19 cellular contexts compared by ENCODE assay signal in genomic region chr12:47144769-47145168, GRCh38.
DNase-seq lines count a peak whose midpoint lies in the region; ATAC-seq, FAIRE-seq and TF ChIP-seq lines count a peak whose summit lies in the region.
"Had no signal": no experiment of that assay in that cellular context is flagged by ENCODE, and none has a peak within 500 bp of the region (broad histone marks: within the 10 kb centered on the region; RNA-seq: fewer than 3 reads in every experiment).

No MANE protein-coding gene starts in this region.

- H3K27ac ChIP-seq in HepG2 (ENCODE audit: extremely low read length, insufficient read depth, low read length), result no peak overlapping the region
- H3K27ac ChIP-seq: BLaER1 treated with 17β-estradiol and CSF1 and Interleukin-3, amounts not matched to agents 10 nM and 100 nM; Peyer's patch; SJSA1 had no signal

- no peaks in the 10 kb centered on the region for H3K79me2 ChIP-seq in HepG2 (ENCODE audit: insufficient read depth, low read length)

- no peak for TF ChIP-seq RAD21 in HepG2 (CRISPR knock-in tag; IDR thresholded peaks at IDR 0.05)

- H3K27me3 ChIP-seq in HepG2 (ENCODE audit: control insufficient read depth in 1 of 2, insufficient read depth in 2 of 2, low read length in 2 of 2), result no peaks in the 10 kb centered on the region
- H3K27me3 ChIP-seq: BLaER1 treated with 17β-estradiol and CSF1 and Interleukin-3, amounts not matched to agents 10 nM and 100 nM; Peyer's patch; SJSA1 had no signal

- BruUV-seq in HepG2 (replicated peaks; lab: Mats Ljungman, UMichigan), result no TSS peak

- TF ChIP-seq POLR2A in HepG2 (IDR thresholded peaks at IDR 0.05; ENCODE audit: insufficient read depth in 1 of 2, low read depth in 2 of 2, low read length in 2 of 2), result no peak

- H3K4me1 ChIP-seq in HepG2 (ENCODE audit: insufficient read depth, low read length), result no peaks in the 10 kb centered on the region
- H3K4me1 ChIP-seq: Peyer's patch, SJSA1 had no signal

- H2AFZ ChIP-seq in HepG2 (ENCODE audit: low read length), result no peak overlapping the region

- no peak for TF ChIP-seq CTCF in HepG2 (CRISPR knock-in tag; IDR thresholded peaks at IDR 0.05)

- no peaks in the 10 kb centered on the region for H4K20me1 ChIP-seq in HepG2 (ENCODE audit: insufficient read depth, low read length)
- H4K20me1 ChIP-seq: BLaER1 treated with 17β-estradiol and CSF1 and Interleukin-3, amounts not matched to agents 10 nM and 100 nM had no signal

- CTCF ChIA-PET in HepG2 (lab: Yijun Ruan, JAX; ENCODE audit: low intra/inter-chr PET ratio, low total read pairs), result no interaction called here

- H3K27ac Mint-ChIP-seq in activated naive CD4-positive, alpha-beta T cell treated with anti-CD3 and anti-CD28 coated beads, Interleukin-2, amount 50 U/mL, for 24 hours, result peak overlapping the region; percentile 1
- H3K27ac Mint-ChIP-seq in activated naive CD4-positive, alpha-beta T cell treated with anti-CD3 and anti-CD28 coated beads, Interleukin-2, amount 50 U/mL, for 72 hours, result no peak overlapping the region
- H3K27ac Mint-ChIP-seq in T-helper 2 cell treated with Interferon-gamma antibody and Interleukin-4, amounts not matched to agents 5 μg/mL and 100 μg/mL, for 36 hours, result peak overlapping the region; percentile 34
- peak overlapping the region in 7 of 10 donors; percentile 13 to 89 (median 53) for H3K27ac Mint-ChIP-seq in naive thymus-derived CD8-positive, alpha-beta T cell

- H3K36me3 Mint-ChIP-seq in activated naive CD4-positive, alpha-beta T cell treated with anti-CD3 and anti-CD28 coated beads, Interleukin-2, amount 50 U/mL, for 24 hours, result peaks cover 21% of the 10 kb centered on the region
- H3K36me3 Mint-ChIP-seq in activated naive CD4-positive, alpha-beta T cell treated with anti-CD3 and anti-CD28 coated beads, Interleukin-2, amount 50 U/mL, for 72 hours, result peaks cover under 1 to 27% of the 10 kb centered on the region in 2 donors
- H3K36me3 Mint-ChIP-seq in T-helper 2 cell treated with Interferon-gamma antibody and Interleukin-4, amounts not matched to agents 5 μg/mL and 100 μg/mL, for 36 hours (ENCODE audit: low read depth), result peaks cover 20% of the 10 kb centered on the region
- peaks cover 16 to 40% (median 36%) of the 10 kb centered on the region in 3 donors for H3K36me3 Mint-ChIP-seq in naive thymus-derived CD8-positive, alpha-beta T cell

- H3K9ac ChIP-seq in HepG2 (ENCODE audit: insufficient read depth, low read depth, low read length), result no peak overlapping the region
- H3K9ac ChIP-seq: BLaER1 treated with 17β-estradiol and CSF1 and Interleukin-3, amounts not matched to agents 10 nM and 100 nM had no signal

- in situ Hi-C loops in HepG2 (cut with HindIII; ENCODE audit: extremely low pct_ligation_motif_present, low pct_unique_long_range_greater_than_20kb), result no loop called here

- WGBS in HepG2 (ENCODE audit: low lambda C conversion rate), result 0% methylated on average over 2 of the region's 2 CpGs

- H3K36me3 ChIP-seq in HepG2 (replicated peaks in 1 of 2; ENCODE audit: control insufficient read depth in 1 of 2, insufficient read depth in 2 of 2, low read length in 2 of 2), result no peaks in the 10 kb centered on the region
- H3K36me3 ChIP-seq: Peyer's patch, SJSA1 had no signal

- peaks cover 9% of the 10 kb centered on the region for H3K9me3 Mint-ChIP-seq in activated naive CD4-positive, alpha-beta T cell treated with anti-CD3 and anti-CD28 coated beads, Interleukin-2, amount 50 U/mL, for 24 hours
- H3K9me3 Mint-ChIP-seq in activated naive CD4-positive, alpha-beta T cell treated with anti-CD3 and anti-CD28 coated beads, Interleukin-2, amount 50 U/mL, for 72 hours, result peaks cover 5 to 6% of the 10 kb centered on the region in 2 donors
- H3K9me3 Mint-ChIP-seq in T-helper 2 cell treated with Interferon-gamma antibody and Interleukin-4, amounts not matched to agents 5 μg/mL and 100 μg/mL, for 36 hours, result no peaks in the 10 kb centered on the region
- peaks cover 0 to 4% (median 2%) of the 10 kb centered on the region in 9 donors for H3K9me3 Mint-ChIP-seq in naive thymus-derived CD8-positive, alpha-beta T cell

- peaks cover 64% of the 10 kb centered on the region for H3K4me1 Mint-ChIP-seq in activated naive CD4-positive, alpha-beta T cell treated with anti-CD3 and anti-CD28 coated beads, Interleukin-2, amount 50 U/mL, for 24 hours
- peaks cover 17% of the 10 kb centered on the region for H3K4me1 Mint-ChIP-seq in T-helper 2 cell treated with Interferon-gamma antibody and Interleukin-4, amounts not matched to agents 5 μg/mL and 100 μg/mL, for 36 hours (ENCODE audit: low read depth)
- peaks cover 16 to 33% (median 29%) of the 10 kb centered on the region in 4 donors for H3K4me1 Mint-ChIP-seq in naive thymus-derived CD8-positive, alpha-beta T cell

- POLR2A ChIA-PET in naive thymus-derived CD8-positive, alpha-beta T cell (lab: Charles Lee), result no interaction called here
- POLR2A ChIA-PET in HepG2 (lab: Yijun Ruan, JAX), result no interaction called here

- H3K4me2 ChIP-seq in HepG2 (ENCODE audit: low read depth, low read length), result no peak overlapping the region
- H3K4me2 ChIP-seq: BLaER1 treated with 17β-estradiol and CSF1 and Interleukin-3, amounts not matched to agents 10 nM and 100 nM had no signal

- no peak for TF ChIP-seq EP300 in HepG2 (IDR thresholded peaks at IDR 0.05; ENCODE audit: low read depth in 2 of 2, low read length in 2 of 2)
- TF ChIP-seq EP300 in HepG2 (CRISPR knock-in tag; IDR thresholded peaks at IDR 0.05; ENCODE audit: borderline replicate concordance), result no peak

- peak overlapping the region; percentile 13 for H3K4me3 Mint-ChIP-seq in activated naive CD4-positive, alpha-beta T cell treated with anti-CD3 and anti-CD28 coated beads, Interleukin-2, amount 50 U/mL, for 24 hours
- no peak overlapping the region for H3K4me3 Mint-ChIP-seq in T-helper 2 cell treated with Interferon-gamma antibody and Interleukin-4, amounts not matched to agents 5 μg/mL and 100 μg/mL, for 36 hours
- peak overlapping the region in 1 of 10 donors; percentile 15 for H3K4me3 Mint-ChIP-seq in naive thymus-derived CD8-positive, alpha-beta T cell

- FAIRE-seq in HepG2 (lab: Jason Lieb, UNC), result no peak
- FAIRE-seq: GM12878 had no signal

- peak; percentile 55 to 59 for ATAC-seq in activated CD4-positive, CD25-positive, alpha-beta regulatory T cell treated with anti-CD3 and anti-CD28 coated beads, Interleukin-2, amount 50 U/mL, for 24 hours
- no peak for ATAC-seq in activated naive CD4-positive, alpha-beta T cell treated with anti-CD3 and anti-CD28 coated beads, Interleukin-2, amount 50 U/mL, for 72 hours
- peak in 1 of 2 donors; percentile 28 for ATAC-seq in naive thymus-derived CD8-positive, alpha-beta T cell
- no peak for ATAC-seq in GM19324 (IDR thresholded peaks at IDR 0.05; ENCODE audit: low FRiP score, unreplicated experiment)
- ATAC-seq in HepG2, result no peak
- ATAC-seq: GM12878 had no signal

- H3K27me3 Mint-ChIP-seq in activated naive CD4-positive, alpha-beta T cell treated with anti-CD3 and anti-CD28 coated beads, Interleukin-2, amount 50 U/mL, for 24 hours, result no peaks in the 10 kb centered on the region
- H3K27me3 Mint-ChIP-seq in T-helper 2 cell treated with Interferon-gamma antibody and Interleukin-4, amounts not matched to agents 5 μg/mL and 100 μg/mL, for 36 hours (ENCODE audit: low read depth), result no peaks in the 10 kb centered on the region
- no peaks in the 10 kb centered on the region for H3K27me3 Mint-ChIP-seq in naive thymus-derived CD8-positive, alpha-beta T cell

- DNase-seq in activated CD4-positive, CD25-positive, alpha-beta regulatory T cell treated with anti-CD3 and anti-CD28 coated beads, Interleukin-2, amount 50 U/mL, for 72 hours, result no peak
- no peak for DNase-seq in activated naive CD4-positive, alpha-beta T cell treated with anti-CD3 and anti-CD28 coated beads, Interleukin-2, amount 50 U/mL, for 72 hours (ENCODE audit: low spot score in 2 of 2)
- no peak for DNase-seq in T-helper 2 cell treated with Interferon-gamma antibody and Interleukin-4, amounts not matched to agents 5 μg/mL and 100 μg/mL, for 36 hours (ENCODE audit: low spot score)
- DNase-seq in naive thymus-derived CD8-positive, alpha-beta T cell, result no peak
- DNase-seq in HepG2 (ENCODE audit: low spot score), result no peak
- DNase-seq: 8988T, DMS79 treated with DMSO at 0.1 percent for 48 hours, Karpas-422, NCI-H1694, NCI-H2081 treated with DMSO at 0.1 percent for 48 hours, NCI-H2171 treated with DMSO at 0.1 percent for 48 hours, NCI-H524 treated with DMSO at 0.1 percent for 48 hours, Peyer's patch had no signal

- no peak overlapping the region for H3K4me3 ChIP-seq in HepG2 (replicated peaks in 1 of 3; ENCODE audit: insufficient read depth in 1 of 3, low read depth in 2 of 3, low read length in 3 of 3)
- H3K4me3 ChIP-seq: BLaER1 treated with 17β-estradiol and CSF1 and Interleukin-3, amounts not matched to agents 10 nM and 100 nM; GM12878; Peyer's patch; SJSA1 had no signal

- H3K9me3 ChIP-seq in HepG2 (ENCODE audit: low read length), result no peaks in the 10 kb centered on the region
- H3K9me3 ChIP-seq: Peyer's patch, SJSA1 had no signal

- intact Hi-C loops in HepG2 (cut with micrococcal nuclease; ENCODE audit: unreplicated experiment), result no loop called here

TF ChIP-seq in HepG2, 621 proteins besides CTCF, POLR2A, EP300 and RAD21:
- TF ChIP-seq MEIS1 (CRISPR knock-in tag; IDR thresholded peaks at IDR 0.05; ENCODE audit: borderline replicate concordance) (no peak), ZNF230 (CRISPR knock-in tag; IDR thresholded peaks at IDR 0.05) (no peak)

Comparison
In these comparisons a context has a peak if more than half of its experiments do, and no peak if none do; other contexts are left out.
1. H3K27ac Mint-ChIP-seq: peak in activated naive CD4-positive, alpha-beta T cell treated with anti-CD3 and anti-CD28 coated beads, Interleukin-2, amount 50 U/mL, for 24 hours (single experiment), T-helper 2 cell treated with Interferon-gamma antibody and Interleukin-4, amounts not matched to agents 5 μg/mL and 100 μg/mL, for 36 hours (single experiment) and naive thymus-derived CD8-positive, alpha-beta T cell (7 of 10); none in activated naive CD4-positive, alpha-beta T cell treated with anti-CD3 and anti-CD28 coated beads, Interleukin-2, amount 50 U/mL, for 72 hours (0 of 2).
2. ATAC-seq: peak in activated CD4-positive, CD25-positive, alpha-beta regulatory T cell treated with anti-CD3 and anti-CD28 coated beads, Interleukin-2, amount 50 U/mL, for 24 hours (2 of 2); none in activated naive CD4-positive, alpha-beta T cell treated with anti-CD3 and anti-CD28 coated beads, Interleukin-2, amount 50 U/mL, for 72 hours (0 of 2), GM19324 (single experiment) and HepG2 (single experiment).